In genomic region chr12:53965251-53966069, GRCh38 we compare ENCODE assay signal across 14 cellular contexts. TPM values are rescaled to one million over a fixed set of nuclear protein-coding genes. Genes with fewer than 3 reads are reported as not detected.
DNase-seq lines count a peak whose midpoint lies in the region; ATAC-seq and TF ChIP-seq lines count a peak whose summit lies in the region.
"Had no signal": no experiment of that assay in that cellular context is flagged by ENCODE, and none has a peak within 500 bp of the region (broad histone marks: within the 10 kb centered on the region; RNA-seq: fewer than 3 reads in every experiment).

No MANE protein-coding gene starts in this region.

- peaks cover 27% of the 10 kb centered on the region for H3K4me1 Mint-ChIP-seq in activated CD4-positive, alpha-beta T cell treated with anti-CD3 and anti-CD28 coated beads for 36 hours
- H3K4me1 Mint-ChIP-seq in stimulated activated naive B cell treated with anti-CD40 and anti-IgM and Interleukin-4, amounts not matched to agents 10 μg/mL and 1 μg/mL and 100 μg/mL, for 72 hours, result peaks cover 16 to 41% of the 10 kb centered on the region in 2 donors

- no peaks in the 10 kb centered on the region for H4K20me1 ChIP-seq in OCI-LY7 (ENCODE audit: insufficient read depth, low read length)

- CTCF ChIA-PET in activated CD4-positive, alpha-beta T cell treated with anti-CD3 and anti-CD28 coated beads for 36 hours (lab: Charles Lee), result interaction anchor here (0.5 to 2.3 kb wide), 4 partner anchors 26 to 251 kb away, joined by 3 to 4 read pairs (median 3); no protein-coding TSS in a partner anchor
- CTCF ChIA-PET in OCI-LY7 (lab: Charles Lee; ENCODE audit: unreplicated experiment), result no interaction called here

- H3K4me3 Mint-ChIP-seq in activated CD4-positive, alpha-beta T cell treated with anti-CD3 and anti-CD28 coated beads for 36 hours, result no peak overlapping the region
- peak overlapping the region; percentile 1 to 8 for H3K4me3 Mint-ChIP-seq in stimulated activated naive B cell treated with anti-CD40 and anti-IgM and Interleukin-4, amounts not matched to agents 10 μg/mL and 1 μg/mL and 100 μg/mL, for 72 hours

- BruUV-seq in OCI-LY7 (replicated peaks; lab: Mats Ljungman, UMichigan), result no TSS peak

- no peak for ATAC-seq in activated CD4-positive, alpha-beta T cell treated with anti-CD3 and anti-CD28 coated beads for 36 hours
- no peak for ATAC-seq in stimulated activated naive B cell treated with anti-CD40 and anti-IgM and Interleukin-4, amounts not matched to agents 10 μg/mL and 1 μg/mL and 100 μg/mL, for 72 hours (replicated peaks)
- no peak for ATAC-seq in HG03521 (IDR thresholded peaks at IDR 0.05; ENCODE audit: unreplicated experiment)
- ATAC-seq in GM18873 (IDR thresholded peaks at IDR 0.05; ENCODE audit: low FRiP score, unreplicated experiment), result no peak
- ATAC-seq: activated naive CD4-positive, alpha-beta T cell treated with anti-CD3 and anti-CD28 coated beads, Interleukin-2, amount 50 U/mL, for 72 hours had no signal

- no peaks in the 10 kb centered on the region for H3K36me3 Mint-ChIP-seq in activated CD4-positive, alpha-beta T cell treated with anti-CD3 and anti-CD28 coated beads for 36 hours (ENCODE audit: low read depth)
- peaks cover 0 to 7% of the 10 kb centered on the region in 2 donors for H3K36me3 Mint-ChIP-seq in stimulated activated naive B cell treated with anti-CD40 and anti-IgM and Interleukin-4, amounts not matched to agents 10 μg/mL and 1 μg/mL and 100 μg/mL, for 72 hours

- no peaks in the 10 kb centered on the region for H3K79me2 ChIP-seq in OCI-LY7 (ENCODE audit: insufficient read depth, low read depth, low read length)

- no peak for TF ChIP-seq CTCF in OCI-LY7 (conservative IDR thresholded peaks at IDR 0.05; ENCODE audit: low read length)

- H3K9me3 ChIP-seq in OCI-LY7 (ENCODE audit: low read length) (no peaks in the 10 kb centered on the region), iPS-20b (ENCODE audit: insufficient read depth, low read depth, low read length) (peaks cover 6% of the 10 kb centered on the region; the same call in 1 of the 2 replicates)

- peak overlapping the region; percentile 46 for H3K4me2 ChIP-seq in OCI-LY7 (ENCODE audit: low read length)

- H3K9me2 ChIP-seq in OCI-LY7 (ENCODE audit: insufficient read depth, low read length), result no peaks in the 10 kb centered on the region

- H3K9me3 Mint-ChIP-seq in activated CD4-positive, alpha-beta T cell treated with anti-CD3 and anti-CD28 coated beads for 36 hours (ENCODE audit: low read depth), result no peaks in the 10 kb centered on the region
- peaks cover 0 to 7% of the 10 kb centered on the region in 2 donors for H3K9me3 Mint-ChIP-seq in stimulated activated naive B cell treated with anti-CD40 and anti-IgM and Interleukin-4, amounts not matched to agents 10 μg/mL and 1 μg/mL and 100 μg/mL, for 72 hours
- H3K9me3 Mint-ChIP-seq: activated naive CD4-positive, alpha-beta T cell treated with anti-CD3 and anti-CD28 coated beads, Interleukin-2, amount 50 U/mL, for 72 hours had no signal

- H3K27ac ChIP-seq in OCI-LY7 (ENCODE audit: low read depth, low read length, poor library complexity, severe bottlenecking) (no peak overlapping the region), iPS-20b (ENCODE audit: low read length) (no peak overlapping the region)
- H3K27ac ChIP-seq: stomach, WERI-Rb-1 had no signal

- no peak overlapping the region for H3K27ac Mint-ChIP-seq in activated CD4-positive, alpha-beta T cell treated with anti-CD3 and anti-CD28 coated beads for 36 hours
- peak overlapping the region; percentile 62 for H3K27ac Mint-ChIP-seq in stimulated activated naive B cell treated with anti-CD40 and anti-IgM and Interleukin-4, amounts not matched to agents 10 μg/mL and 1 μg/mL and 100 μg/mL, for 72 hours
- H3K27ac Mint-ChIP-seq: activated naive CD4-positive, alpha-beta T cell treated with anti-CD3 and anti-CD28 coated beads, Interleukin-2, amount 50 U/mL, for 72 hours had no signal

- peaks cover 81% of the 10 kb centered on the region for H3K27me3 Mint-ChIP-seq in activated CD4-positive, alpha-beta T cell treated with anti-CD3 and anti-CD28 coated beads for 36 hours
- peaks cover 76 to 93% of the 10 kb centered on the region in 2 donors for H3K27me3 Mint-ChIP-seq in stimulated activated naive B cell treated with anti-CD40 and anti-IgM and Interleukin-4, amounts not matched to agents 10 μg/mL and 1 μg/mL and 100 μg/mL, for 72 hours

- no peak overlapping the region for H3K9ac ChIP-seq in iPS-20b (ENCODE audit: low read depth, low read length)

- in situ Hi-C loops in ACHN (cut with HindIII; ENCODE audit: low pct_ligation_motif_present, low pct_unique_long_range_greater_than_20kb, low sequenced_read_pairs), result no loop called here

- POLR2A ChIA-PET in activated CD4-positive, alpha-beta T cell treated with anti-CD3 and anti-CD28 coated beads for 36 hours (lab: Charles Lee), result no interaction called here
- POLR2A ChIA-PET in OCI-LY7 (lab: Charles Lee), result interaction anchor here (1.1 kb wide), 1 partner anchor 10 kb away, joined by 3 read pairs; no protein-coding TSS in a partner anchor

- 0 out of 2 replicates have a peak overlapping the region, but pooled peaks have one; percentile 16 for H2AFZ ChIP-seq in OCI-LY7 (ENCODE audit: low read length)

- intact Hi-C loops in activated CD4-positive, alpha-beta T cell treated with anti-CD3 and anti-CD28 coated beads for 36 hours (cut with DNase I, micrococcal nuclease), result loop anchor here in 1 of 2 experiments (2.0 kb wide), 1 partner anchor 15 kb away; no protein-coding TSS in a partner anchor
- intact Hi-C loops in OCI-LY7 (cut with micrococcal nuclease; ENCODE audit: unreplicated experiment), result no loop called here

- H3K27me3 ChIP-seq in iPS-20b (ENCODE audit: insufficient read depth, low read length), result peaks cover 100% of the 10 kb centered on the region

- DNase-seq in activated CD4-positive, alpha-beta T cell treated with anti-CD3 and anti-CD28 coated beads for 36 hours, result peak; percentile 45
- DNase-seq in activated CD4-positive, alpha-beta T cell treated with anti-CD3 and anti-CD28 coated beads, Interleukin-2, amount 50 U/mL, for 4 hours, result no peak
- DNase-seq in OCI-LY7 (ENCODE audit: low spot score) (no peak), ACHN (no peak)
- no peak for DNase-seq in stimulated activated naive B cell treated with anti-CD40 and anti-IgM and Interleukin-4, amounts not matched to agents 10 μg/mL and 1 μg/mL and 100 μg/mL, for 72 hours
- DNase-seq: effector CD8-positive, alpha-beta T cell; hypothalamus; NCI-H1436; stomach; WERI-Rb-1 had no signal

- H3K4me1 ChIP-seq in OCI-LY7 (ENCODE audit: insufficient read depth, low read length, poor library complexity, severe bottlenecking) (peaks cover 14% of the 10 kb centered on the region), iPS-20b (ENCODE audit: insufficient read depth, low read length) (no peaks in the 10 kb centered on the region)

- H3K4me3 ChIP-seq in OCI-LY7 (ENCODE audit: low read depth, low read length, poor library complexity, severe bottlenecking) (peak overlapping the region; percentile 1), iPS-20b (ENCODE audit: low read length) (peak overlapping the region; percentile 22; the same call in 1 of the 2 replicates)

- H3K36me3 ChIP-seq in OCI-LY7 (ENCODE audit: insufficient read depth, low read length), result no peaks in the 10 kb centered on the region
- no peaks in the 10 kb centered on the region for H3K36me3 ChIP-seq in iPS-20b (ENCODE audit: insufficient read depth, low read depth, low read length)
- H3K36me3 ChIP-seq: stomach, WERI-Rb-1 had no signal

RNA-seq across cellular contexts. Expression of gene HOXC11, which starts 7.5 kb away (rescaled TPM):
- not detected for total RNA-seq in activated CD4-positive, alpha-beta T cell treated with anti-CD3 and anti-CD28 coated beads for 36 hours
- 1.4 and 2.3 TPM in 2 replicates for total RNA-seq in OCI-LY7 (2014; rRNA removed; shearing (Covaris generic))
- 2.7 and 3.8 TPM in 2 replicates for total RNA-seq in OCI-LY7 (2022)
- total RNA-seq: activated naive CD4-positive, alpha-beta T cell treated with anti-CD3 and anti-CD28 coated beads, Interleukin-2, amount 50 U/mL, for 72 hours; stomach had no signal

RNA-seq across cellular contexts. Expression of gene HOTAIR, which starts 9.3 kb away (rescaled TPM):
- total RNA-seq in activated CD4-positive, alpha-beta T cell treated with anti-CD3 and anti-CD28 coated beads for 36 hours, result not detected
- total RNA-seq in OCI-LY7 (2014; rRNA removed; shearing (Covaris generic)), result 0.88 and 1.6 TPM in 2 replicates
- 3.6 and 5.3 TPM in 2 replicates for total RNA-seq in OCI-LY7 (2022)
- total RNA-seq: activated naive CD4-positive, alpha-beta T cell treated with anti-CD3 and anti-CD28 coated beads, Interleukin-2, amount 50 U/mL, for 72 hours; stomach had no signal

RNA-seq across cellular contexts. Expression of gene HOXC12, which starts 10.8 kb away (rescaled TPM):
- total RNA-seq in activated CD4-positive, alpha-beta T cell treated with anti-CD3 and anti-CD28 coated beads for 36 hours, result not detected
- total RNA-seq in OCI-LY7 (2014; rRNA removed; shearing (Covaris generic)), result not detected in 2 replicates
- total RNA-seq in OCI-LY7 (2022), result not detected in 2 replicates
- total RNA-seq: activated naive CD4-positive, alpha-beta T cell treated with anti-CD3 and anti-CD28 coated beads, Interleukin-2, amount 50 U/mL, for 72 hours; stomach had no signal

RNA-seq across cellular contexts. Expression of gene HOXC10, which starts 19.5 kb away (rescaled TPM):
- not detected for total RNA-seq in activated CD4-positive, alpha-beta T cell treated with anti-CD3 and anti-CD28 coated beads for 36 hours
- 0.28 TPM in 1 of 2 replicates, not detected in the other for total RNA-seq in OCI-LY7 (2014; rRNA removed; shearing (Covaris generic))
- total RNA-seq in OCI-LY7 (2022), result 0.25 TPM in 1 of 2 replicates, not detected in the other
- total RNA-seq: activated naive CD4-positive, alpha-beta T cell treated with anti-CD3 and anti-CD28 coated beads, Interleukin-2, amount 50 U/mL, for 72 hours; stomach had no signal

RNA-seq across cellular contexts. Expression of gene HOXC13, which starts 26.8 kb away (rescaled TPM):
- total RNA-seq in activated CD4-positive, alpha-beta T cell treated with anti-CD3 and anti-CD28 coated beads for 36 hours, result not detected
- 0.06 and 0.10 TPM in 2 replicates for total RNA-seq in OCI-LY7 (2014; rRNA removed; shearing (Covaris generic))
- total RNA-seq in OCI-LY7 (2022), result not detected in 2 replicates
- total RNA-seq: activated naive CD4-positive, alpha-beta T cell treated with anti-CD3 and anti-CD28 coated beads, Interleukin-2, amount 50 U/mL, for 72 hours; stomach had no signal
